8 cellular contexts compared by ENCODE assay signal in the genomic region with DNA sequence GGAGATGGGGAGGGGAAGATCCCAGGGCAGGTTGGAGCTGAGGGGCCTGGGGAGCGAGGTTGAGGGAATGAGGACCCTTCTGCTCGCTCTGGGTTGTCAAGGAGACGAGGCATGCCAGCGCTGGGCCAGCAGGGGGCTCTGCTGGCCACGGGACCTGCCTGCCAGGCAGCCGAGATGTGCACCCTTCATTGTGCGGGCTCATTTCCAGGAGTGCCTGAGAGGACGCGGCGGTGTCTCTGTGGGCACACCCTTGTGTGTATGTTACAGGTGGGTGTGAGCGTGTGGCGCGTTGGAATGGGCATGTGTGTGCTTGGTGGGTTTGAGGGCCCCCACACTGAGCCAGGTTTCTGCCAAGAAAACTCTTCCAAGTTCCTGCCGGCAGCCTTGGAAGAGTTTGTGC. TPM values are rescaled to one million over a fixed set of nuclear protein-coding genes. Genes with fewer than 3 reads are reported as not detected.
DNase-seq lines count a peak whose midpoint lies in the region; ATAC-seq and TF ChIP-seq lines count a peak whose summit lies in the region.

No MANE protein-coding gene starts in this region.

- CTCF ChIA-PET in AG04450 (lab: Charles Lee): interaction anchor here (0.5 to 2.3 kb wide), 10 partner anchors 12 to 69 kb away, joined by 3 to 8 read pairs (median 4); no protein-coding TSS in a partner anchor

- H3K4me3 ChIP-seq in AG04450 (ENCODE audit: low read depth, low read length): no peak overlapping the region
- no peak overlapping the region for H3K4me3 ChIP-seq in lower lobe of right lung

- POLR2A ChIA-PET in AG04450 (lab: Yijun Ruan, JAX): no interaction called here

- H3K27ac ChIP-seq in AG04450 (ENCODE audit: low read depth, low read length) (no peak overlapping the region), cingulate gyrus (ENCODE audit: low read depth, low read length) (peak overlapping the region; percentile 31), lower lobe of right lung (no peak overlapping the region)

- no peaks in the 10 kb centered on the region for H3K36me3 ChIP-seq in lower lobe of right lung

- peaks cover 25% of the 10 kb centered on the region for H3K4me1 ChIP-seq in lower lobe of right lung

- H3K27me3 ChIP-seq in AG04450 (ENCODE audit: control insufficient read depth, insufficient read depth, low read length): no peaks in the 10 kb centered on the region
- no peaks in the 10 kb centered on the region for H3K27me3 ChIP-seq in lower lobe of right lung (ENCODE audit: low read depth)

- H3K9me3 ChIP-seq in AG04450 (ENCODE audit: control insufficient read depth, insufficient read depth, low read length): no peaks in the 10 kb centered on the region
- no peaks in the 10 kb centered on the region for H3K9me3 ChIP-seq in lower lobe of right lung

- ATAC-seq in GM18867 (IDR thresholded peaks at IDR 0.05; ENCODE audit: unreplicated experiment) (peak; percentile 53), lower lobe of right lung (peak; percentile 84), GM18907 (IDR thresholded peaks at IDR 0.05; ENCODE audit: unreplicated experiment) (no peak)

- DNase-seq in AG04450 (ENCODE audit: low read depth, low spot score) (no peak), NCI-H2196 (lab: John Stamatoyannopoulos, UW; ENCODE audit: unreplicated experiment) (peak; percentile 66), lower lobe of right lung (peak; percentile 76)
- peak; percentile 46 to 48 for DNase-seq in activated CD4-positive, alpha-beta T cell treated with anti-CD3 and anti-CD28 coated beads for 4 hours
- DNase-seq in stimulated activated CD8-positive, alpha-beta memory T cell treated with anti-CD3 and anti-CD28 coated beads, Interleukin-12 subunit alpha, Interleukin-12 subunit beta, amount 100 ng/mL, for 4 hours (ENCODE audit: low read depth): peak; percentile 29

- peak; percentile 95 for TF ChIP-seq CTCF in AG04450 (IDR thresholded peaks at IDR 0.05; ENCODE audit: low read depth, low read length)
- TF ChIP-seq CTCF in lower lobe of right lung (IDR thresholded peaks at IDR 0.05): peak; percentile 84

- intact Hi-C loops in lower lobe of right lung (cut with DNase I): loop anchor here (5.0 kb wide), 1 partner anchor 38 kb away; no protein-coding TSS in a partner anchor

RNA-seq across cellular contexts. Expression of a gene that starts 15.9 kb away (rescaled TPM):
- polyA plus RNA-seq in AG04450 (2011; rRNA removed): 14.1 and 19.3 TPM in 2 replicates
- 32.3 and 33.3 TPM in 2 replicates for polyA minus RNA-seq in AG04450 (2011; rRNA and poly(A)+ RNA removed)
- 48.4 TPM for total RNA-seq in lower lobe of right lung
